In the genomic region with DNA sequence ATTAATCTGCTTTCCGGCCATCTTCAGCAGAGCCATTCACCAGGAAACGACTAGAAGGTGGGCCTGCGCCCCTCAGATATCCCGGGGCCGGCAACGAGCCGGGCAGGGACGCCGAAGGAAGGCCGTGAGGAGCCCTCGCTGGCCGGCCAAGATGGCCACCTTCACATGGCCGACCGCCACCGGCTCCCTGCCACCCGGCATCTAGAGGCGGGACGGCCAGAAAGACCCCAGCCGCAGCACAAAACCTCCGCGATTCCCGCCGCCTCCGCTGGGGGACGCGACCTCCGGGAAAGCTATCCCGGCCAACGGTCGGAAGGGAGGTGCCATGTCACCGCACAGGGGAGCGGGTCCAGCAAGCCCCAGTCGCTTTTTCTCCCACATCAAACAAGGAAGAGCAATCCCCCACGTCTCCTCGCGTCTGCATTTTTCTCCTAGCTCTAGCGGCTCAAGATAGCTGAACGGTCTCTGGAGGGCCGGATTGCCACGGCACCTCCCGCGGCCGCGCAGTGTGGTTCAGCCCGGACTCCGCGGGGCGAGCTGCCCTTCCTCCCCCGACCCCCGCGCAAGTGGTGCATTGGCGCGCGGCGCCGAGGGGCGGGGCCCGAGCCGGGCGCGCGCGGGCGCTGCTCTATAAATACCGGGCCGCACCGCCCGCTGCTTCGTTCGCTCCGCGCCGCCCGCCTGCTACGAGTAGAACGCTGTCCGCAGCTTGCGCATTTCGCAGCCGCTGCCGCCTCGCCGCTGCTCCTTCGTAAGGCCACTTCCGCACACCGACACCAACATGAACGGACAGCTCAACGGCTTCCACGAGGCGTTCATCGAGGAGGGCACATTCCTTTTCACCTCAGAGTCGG, we compare ENCODE assay signal across 8 cellular contexts. TPM values are rescaled to one million over a fixed set of nuclear protein-coding genes. Genes with fewer than 3 reads are reported as not detected.
DNase-seq lines count a peak whose midpoint lies in the region; ATAC-seq and TF ChIP-seq lines count a peak whose summit lies in the region.

A gene (plus strand): TSS at position 662 of the 854 bp plus-strand sequence. CDS start 120 bp downstream, at position 782.

- H3K27ac ChIP-seq in KMS-11: peak within 1 kb of the TSS; percentile 99
- H3K27ac ChIP-seq in Panc1 (ENCODE audit: low read length): peak within 1 kb of the TSS; percentile 100
- peak within 1 kb of the TSS; percentile 97 to 100 (median 98) for H3K27ac ChIP-seq in esophagus muscularis mucosa (replicated peaks in 1 of 4)

- no peaks in the 10 kb centered on the region for H3K9me3 Mint-ChIP-seq in naive B cell
- no peaks in the 10 kb centered on the region for H3K9me3 Mint-ChIP-seq in stimulated activated memory B cell treated with anti-CD40 and anti-IgM and Interleukin-4, amounts not matched to agents 10 μg/mL and 1 μg/mL and 100 μg/mL, for 72 hours

- POLR2A ChIA-PET in Panc1 (lab: Charles Lee): interaction anchor here (0.6 to 3.0 kb wide), 20 partner anchors 11 to 144 kb away, joined by 3 to 18 read pairs (median 4); a partner anchor contains a TSS

- intact Hi-C loops in Panc1 (cut with micrococcal nuclease; ENCODE audit: unreplicated experiment): loop anchor here (2.0 kb wide), 1 partner anchor 118 kb away; no protein-coding TSS in a partner anchor
- intact Hi-C loops in esophagus muscularis mucosa (cut with DNase I): no loop called here

- H3K4me2 ChIP-seq in KMS-11: peak within 1 kb of the TSS; percentile 97

- no peaks in the 10 kb centered on the region for H3K27me3 Mint-ChIP-seq in naive B cell
- no peaks in the 10 kb centered on the region for H3K27me3 Mint-ChIP-seq in stimulated activated memory B cell treated with anti-CD40 and anti-IgM and Interleukin-4, amounts not matched to agents 10 μg/mL and 1 μg/mL and 100 μg/mL, for 72 hours

- peak within 1 kb of the TSS; percentile 87 to 98 (median 96) for H3K4me3 Mint-ChIP-seq in naive B cell
- peak within 1 kb of the TSS; percentile 90 for H3K4me3 Mint-ChIP-seq in stimulated activated memory B cell treated with anti-CD40 and anti-IgM and Interleukin-4, amounts not matched to agents 10 μg/mL and 1 μg/mL and 100 μg/mL, for 72 hours

- peak within 1 kb of the TSS; percentile 98 for H3K4me3 ChIP-seq in KMS-11 (IDR thresholded peaks at IDR 0.05; ENCODE audit: insufficient read depth, low read depth, low read length)
- H3K4me3 ChIP-seq in Panc1 (ENCODE audit: low read depth in 2 of 2, low read length in 2 of 2): peak within 1 kb of the TSS; percentile 99 to 100
- H3K4me3 ChIP-seq in esophagus muscularis mucosa: peak within 1 kb of the TSS; percentile 85 to 95 (median 88)

- H3K4me1 ChIP-seq in KMS-11 (ENCODE audit: low read depth, poor library complexity, severe bottlenecking) (peaks cover 35% of the 10 kb centered on the region), Panc1 (ENCODE audit: control insufficient read depth, insufficient read depth, low read length) (peaks cover 53% of the 10 kb centered on the region), esophagus muscularis mucosa (peaks cover 43 to 63% (median 54%) of the 10 kb centered on the region in 4 donors)

- H3K27ac Mint-ChIP-seq in naive B cell: peak within 1 kb of the TSS; percentile 91 to 98 (median 96)
- peak within 1 kb of the TSS; percentile 98 for H3K27ac Mint-ChIP-seq in stimulated activated memory B cell treated with anti-CD40 and anti-IgM and Interleukin-4, amounts not matched to agents 10 μg/mL and 1 μg/mL and 100 μg/mL, for 72 hours

- under 1% methylated on average over 23 of the region's 92 CpGs for WGBS in esophagus muscularis mucosa

- CTCF ChIA-PET in Panc1 (lab: Charles Lee): interaction anchor here (1.2 to 2.3 kb wide), 2 partner anchors 89 to 119 kb away, joined by 4 to 11 read pairs; no protein-coding TSS in a partner anchor

- peaks cover 26 to 36% (median 27%) of the 10 kb centered on the region in 3 donors for H3K4me1 Mint-ChIP-seq in naive B cell
- H3K4me1 Mint-ChIP-seq in stimulated activated memory B cell treated with anti-CD40 and anti-IgM and Interleukin-4, amounts not matched to agents 10 μg/mL and 1 μg/mL and 100 μg/mL, for 72 hours: peaks cover 47% of the 10 kb centered on the region

- peak; percentile 100 for TF ChIP-seq POLR2A in esophagus muscularis mucosa (IDR thresholded peaks at IDR 0.05; ENCODE audit: low read depth)

- H3K79me2 ChIP-seq in KMS-11 (ENCODE audit: insufficient read depth, low read depth): peaks cover 63% of the 10 kb centered on the region

- H3K9me3 ChIP-seq in Panc1 (ENCODE audit: control insufficient read depth, insufficient read depth, low read depth, low read length) (no peaks in the 10 kb centered on the region), esophagus muscularis mucosa (no peaks in the 10 kb centered on the region)

- DNase-seq in DMS79 treated with DMSO at 0.1 percent for 48 hours (lab: John Stamatoyannopoulos, UW) (peak; percentile 94), Panc1 (ENCODE audit: low read depth, low spot score) (no peak), esophagus muscularis mucosa (ENCODE audit: extremely low spot score) (peak; percentile 99), naive B cell (peak; percentile 91)
- DNase-seq in activated T-cell treated with anti-CD3 and anti-CD28 coated beads, Interleukin-2, amount 50 U/mL, for 48 hours: peak; percentile 94 to 95

- no TSS peak for BruUV-seq in Panc1 (replicated peaks; lab: Mats Ljungman, UMichigan)

- H4K20me1 ChIP-seq in KMS-11 (ENCODE audit: insufficient read depth): peaks cover 38% of the 10 kb centered on the region

- TF ChIP-seq CTCF in KMS-11 (conservative IDR thresholded peaks at IDR 0.05; ENCODE audit: low read depth, low read length): peak; percentile 68
- peak; percentile 88 for TF ChIP-seq CTCF in Panc1 (IDR thresholded peaks at IDR 0.05)
- TF ChIP-seq CTCF in esophagus muscularis mucosa (IDR thresholded peaks at IDR 0.05): peak; percentile 63 to 78 (median 72)

- H3K36me3 Mint-ChIP-seq in naive B cell: peaks cover 8 to 14% of the 10 kb centered on the region in 2 donors
- H3K36me3 Mint-ChIP-seq in stimulated activated memory B cell treated with anti-CD40 and anti-IgM and Interleukin-4, amounts not matched to agents 10 μg/mL and 1 μg/mL and 100 μg/mL, for 72 hours: peaks cover 31% of the 10 kb centered on the region

- peak within 1 kb of the TSS; percentile 36 for H2AFZ ChIP-seq in KMS-11 (ENCODE audit: low read depth)

- H3K36me3 ChIP-seq in KMS-11 (ENCODE audit: insufficient read depth) (peaks cover 37% of the 10 kb centered on the region), Panc1 (ENCODE audit: control insufficient read depth, insufficient read depth, low read length) (peaks cover 35% of the 10 kb centered on the region), esophagus muscularis mucosa (peaks cover 25 to 31% (median 30%) of the 10 kb centered on the region in 4 donors)

- peak; percentile 73 for ATAC-seq in GM21737 (IDR thresholded peaks at IDR 0.05; ENCODE audit: unreplicated experiment)
- peak; percentile 82 for ATAC-seq in Panc1
- peak; percentile 76 to 77 for ATAC-seq in naive B cell (ENCODE audit: low read depth in 2 of 2)
- ATAC-seq in stimulated activated memory B cell treated with anti-CD40 and anti-IgM and Interleukin-4, amounts not matched to agents 10 μg/mL and 1 μg/mL and 100 μg/mL, for 72 hours: peak; percentile 93

- TF ChIP-seq EP300 in esophagus muscularis mucosa (IDR thresholded peaks at IDR 0.05): no peak

- no peaks in the 10 kb centered on the region; the same call in 1 of the 2 replicates for H3K27me3 ChIP-seq in KMS-11 (ENCODE audit: insufficient read depth, low read depth)
- H3K27me3 ChIP-seq in Panc1 (ENCODE audit: control insufficient read depth, insufficient read depth, low read length): no peaks in the 10 kb centered on the region
- no peaks in the 10 kb centered on the region for H3K27me3 ChIP-seq in esophagus muscularis mucosa

- peak within 1 kb of the TSS; percentile 100 for H3K9ac ChIP-seq in KMS-11

- in situ Hi-C loops in Panc1 (cut with HindIII; ENCODE audit: low pct_unique_long_range_greater_than_20kb, low sequenced_read_pairs): loop anchor here (25.0 kb wide), 1 partner anchor 126 kb away; a partner anchor contains a TSS

RNA-seq across cellular contexts. Expression of the gene that starts here (rescaled TPM):
- total RNA-seq in Panc1 (2021; ENCODE audit: unreplicated experiment) (547 TPM), esophagus muscularis mucosa (100 to 1,000 TPM in 2 of 4 donors, 10 to 100 TPM in 2; 76.3 to 262 (median 102) TPM)
- 391 TPM for polyA plus RNA-seq in Panc1 (2012; ENCODE audit: insufficient read length)
- 10 to 100 TPM; 78.7 to 99.4 (median 93.4) TPM for polyA plus RNA-seq in naive B cell (ENCODE audit: low read depth in 6 of 6)
